Comparison of ENCODE assay signal across 8 cellular contexts in genomic region chr12:108129017-108129812, GRCh38. TPM values are rescaled to one million over a fixed set of nuclear protein-coding genes. Genes with fewer than 3 reads are reported as not detected.
DNase-seq lines count a peak whose midpoint lies in the region; ATAC-seq, FAIRE-seq and TF ChIP-seq lines count a peak whose summit lies in the region.

Gene WSCD2 (plus strand): TSS chr12:108129288. CDS start chr12:108195833, 66,545 bp downstream.

- no peak for DNase-seq in activated naive CD4-positive, alpha-beta T cell treated with anti-CD3 and anti-CD28 coated beads for 36 hours
- peak; percentile 72 for DNase-seq in NOMO-1 treated with DMSO at 0.1 percent for 48 hours (lab: John Stamatoyannopoulos, UW; ENCODE audit: unreplicated experiment)
- peak; percentile 9 for DNase-seq in HepG2 (ENCODE audit: low spot score)
- no peak for DNase-seq in effector CD4-positive, alpha-beta T cell

- in situ Hi-C loops in HepG2 (cut with HindIII; ENCODE audit: extremely low pct_ligation_motif_present, low pct_unique_long_range_greater_than_20kb) = no loop called here

- no peak for TF ChIP-seq POLR2A in HepG2 (IDR thresholded peaks at IDR 0.05; ENCODE audit: insufficient read depth in 1 of 2, low read depth in 2 of 2, low read length in 2 of 2)

- H3K27ac Mint-ChIP-seq in activated naive CD4-positive, alpha-beta T cell treated with anti-CD3 and anti-CD28 coated beads, Interleukin-2, amount 50 U/mL, for 24 hours = no peak within 1 kb of the TSS
- H3K27ac Mint-ChIP-seq in activated naive CD4-positive, alpha-beta T cell treated with anti-CD3 and anti-CD28 coated beads for 36 hours = no peak within 1 kb of the TSS
- H3K27ac Mint-ChIP-seq in dendritic cell treated with granulocyte-macrophage colony-stimulating factor and Interleukin-4, amounts not matched to agents 40 ng/mL and 50 ng/mL, for 4 days = no peak within 1 kb of the TSS

- H3K27me3 ChIP-seq in HepG2 (ENCODE audit: control insufficient read depth in 1 of 2, insufficient read depth in 2 of 2, low read length in 2 of 2) = peaks cover 0 to 33% of the 10 kb centered on the region in 2 experiments; a peak in 4 of 5 replicates
- H3K27me3 ChIP-seq in stomach smooth muscle (ENCODE audit: control insufficient read depth in 1 of 2, insufficient read depth in 2 of 2, low read length in 2 of 2) = peaks cover 2 to 4% of the 10 kb centered on the region in 2 donors

- H4K20me1 ChIP-seq in HepG2 (ENCODE audit: insufficient read depth, low read length) = no peaks in the 10 kb centered on the region

- TF ChIP-seq EP300 in HepG2 (IDR thresholded peaks at IDR 0.05; ENCODE audit: low read depth in 2 of 2, low read length in 2 of 2) = no peak
- TF ChIP-seq EP300 in HepG2 (CRISPR knock-in tag; IDR thresholded peaks at IDR 0.05; ENCODE audit: borderline replicate concordance) = no peak

- no peak within 1 kb of the TSS for H3K27ac ChIP-seq in HepG2 (ENCODE audit: extremely low read length, insufficient read depth, low read length)
- H3K27ac ChIP-seq in stomach smooth muscle (ENCODE audit: low read length) = peak within 1 kb of the TSS; percentile 60

- H3K36me3 ChIP-seq in HepG2 (replicated peaks in 1 of 2; ENCODE audit: control insufficient read depth in 1 of 2, insufficient read depth in 2 of 2, low read length in 2 of 2) = no peaks in the 10 kb centered on the region
- H3K36me3 ChIP-seq in stomach smooth muscle (ENCODE audit: control insufficient read depth in 2 of 2, insufficient read depth in 2 of 2, low read length in 2 of 2) = no peaks in the 10 kb centered on the region

- H3K4me3 ChIP-seq in HepG2 (replicated peaks in 1 of 3; ENCODE audit: insufficient read depth in 1 of 3, low read depth in 2 of 3, low read length in 3 of 3) = peak within 1 kb of the TSS; percentile 3 to 53 (median 35); a peak in 4 of 6 replicates
- peak within 1 kb of the TSS; percentile 60 to 81 for H3K4me3 ChIP-seq in stomach smooth muscle (ENCODE audit: low read length in 2 of 2)

- CTCF ChIA-PET in activated naive CD4-positive, alpha-beta T cell treated with anti-CD3 and anti-CD28 coated beads for 36 hours (lab: Charles Lee) = no interaction called here
- CTCF ChIA-PET in HepG2 (lab: Yijun Ruan, JAX; ENCODE audit: low intra/inter-chr PET ratio, low total read pairs) = no interaction called here

- intact Hi-C loops in activated naive CD4-positive, alpha-beta T cell treated with anti-CD3 and anti-CD28 coated beads for 36 hours (cut with micrococcal nuclease) = no loop called here
- intact Hi-C loops in dendritic cell treated with granulocyte-macrophage colony-stimulating factor and Interleukin-4, amounts not matched to agents 40 ng/mL and 50 ng/mL, for 4 days (cut with micrococcal nuclease) = no loop called here
- intact Hi-C loops in HepG2 (cut with micrococcal nuclease; ENCODE audit: unreplicated experiment) = no loop called here

- WGBS in HepG2 (ENCODE audit: low lambda C conversion rate) = 20% methylated on average over 6 of the region's 74 CpGs

- peak within 1 kb of the TSS; percentile 61 for H3K4me2 ChIP-seq in HepG2 (ENCODE audit: low read depth, low read length)

- no peak for FAIRE-seq in HepG2 (lab: Jason Lieb, UNC)

- H3K27me3 Mint-ChIP-seq in activated naive CD4-positive, alpha-beta T cell treated with anti-CD3 and anti-CD28 coated beads, Interleukin-2, amount 50 U/mL, for 24 hours = peaks cover 28% of the 10 kb centered on the region
- H3K27me3 Mint-ChIP-seq in activated naive CD4-positive, alpha-beta T cell treated with anti-CD3 and anti-CD28 coated beads for 36 hours (ENCODE audit: low read depth) = peaks cover 32% of the 10 kb centered on the region
- peaks cover 73% of the 10 kb centered on the region for H3K27me3 Mint-ChIP-seq in dendritic cell treated with granulocyte-macrophage colony-stimulating factor and Interleukin-4, amounts not matched to agents 40 ng/mL and 50 ng/mL, for 4 days

- TF ChIP-seq RAD21 in HepG2 (CRISPR knock-in tag; IDR thresholded peaks at IDR 0.05) = no peak

- no peaks in the 10 kb centered on the region for H3K79me2 ChIP-seq in HepG2 (ENCODE audit: insufficient read depth, low read length)

- H2AFZ ChIP-seq in HepG2 (ENCODE audit: low read length) = no peak within 1 kb of the TSS

- H3K4me1 ChIP-seq in HepG2 (ENCODE audit: insufficient read depth, low read length) (peaks cover 5% of the 10 kb centered on the region; the same call in 1 of the 2 replicates), stomach smooth muscle (ENCODE audit: control insufficient read depth, insufficient read depth, low read length) (peaks cover 56% of the 10 kb centered on the region)

- peak within 1 kb of the TSS; percentile 16 for H3K4me3 Mint-ChIP-seq in activated naive CD4-positive, alpha-beta T cell treated with anti-CD3 and anti-CD28 coated beads, Interleukin-2, amount 50 U/mL, for 24 hours
- H3K4me3 Mint-ChIP-seq in activated naive CD4-positive, alpha-beta T cell treated with anti-CD3 and anti-CD28 coated beads for 36 hours = no peak within 1 kb of the TSS
- H3K4me3 Mint-ChIP-seq in dendritic cell treated with granulocyte-macrophage colony-stimulating factor and Interleukin-4, amounts not matched to agents 40 ng/mL and 50 ng/mL, for 4 days = peak within 1 kb of the TSS; percentile 66

- H3K9me3 Mint-ChIP-seq in activated naive CD4-positive, alpha-beta T cell treated with anti-CD3 and anti-CD28 coated beads, Interleukin-2, amount 50 U/mL, for 24 hours = no peaks in the 10 kb centered on the region
- no peaks in the 10 kb centered on the region for H3K9me3 Mint-ChIP-seq in activated naive CD4-positive, alpha-beta T cell treated with anti-CD3 and anti-CD28 coated beads for 36 hours
- H3K9me3 Mint-ChIP-seq in dendritic cell treated with granulocyte-macrophage colony-stimulating factor and Interleukin-4, amounts not matched to agents 40 ng/mL and 50 ng/mL, for 4 days = no peaks in the 10 kb centered on the region

- H3K9me3 ChIP-seq in HepG2 (ENCODE audit: low read length) = no peaks in the 10 kb centered on the region
- no peaks in the 10 kb centered on the region for H3K9me3 ChIP-seq in stomach smooth muscle (ENCODE audit: control insufficient read depth in 2 of 2, low read length in 2 of 2)

- POLR2A ChIA-PET in HepG2 (lab: Yijun Ruan, JAX) = no interaction called here

- H3K4me1 Mint-ChIP-seq in activated naive CD4-positive, alpha-beta T cell treated with anti-CD3 and anti-CD28 coated beads, Interleukin-2, amount 50 U/mL, for 24 hours = peaks cover 5% of the 10 kb centered on the region
- H3K4me1 Mint-ChIP-seq in activated naive CD4-positive, alpha-beta T cell treated with anti-CD3 and anti-CD28 coated beads for 36 hours (ENCODE audit: low read depth) = peaks cover 2% of the 10 kb centered on the region
- peaks cover 18% of the 10 kb centered on the region for H3K4me1 Mint-ChIP-seq in dendritic cell treated with granulocyte-macrophage colony-stimulating factor and Interleukin-4, amounts not matched to agents 40 ng/mL and 50 ng/mL, for 4 days (ENCODE audit: low read depth)

- no TSS peak for BruUV-seq in HepG2 (replicated peaks; lab: Mats Ljungman, UMichigan)

- TF ChIP-seq CTCF in HepG2 (CRISPR knock-in tag; IDR thresholded peaks at IDR 0.05) = peak; percentile 35; the same call in 1 of the 2 replicates

- no peak within 1 kb of the TSS for H3K9ac ChIP-seq in HepG2 (ENCODE audit: insufficient read depth, low read depth, low read length)
- H3K9ac ChIP-seq in stomach smooth muscle (ENCODE audit: low read length in 2 of 2) = peak within 1 kb of the TSS; percentile 47 to 68

- ATAC-seq in HepG2 = peak; percentile 89
- ATAC-seq in HG03457 (IDR thresholded peaks at IDR 0.05; ENCODE audit: unreplicated experiment) = no peak

- H3K36me3 Mint-ChIP-seq in activated naive CD4-positive, alpha-beta T cell treated with anti-CD3 and anti-CD28 coated beads, Interleukin-2, amount 50 U/mL, for 24 hours = no peaks in the 10 kb centered on the region
- H3K36me3 Mint-ChIP-seq in activated naive CD4-positive, alpha-beta T cell treated with anti-CD3 and anti-CD28 coated beads for 36 hours (ENCODE audit: low read depth) = no peaks in the 10 kb centered on the region
- H3K36me3 Mint-ChIP-seq in dendritic cell treated with granulocyte-macrophage colony-stimulating factor and Interleukin-4, amounts not matched to agents 40 ng/mL and 50 ng/mL, for 4 days (ENCODE audit: low read depth) = no peaks in the 10 kb centered on the region

TF ChIP-seq in HepG2, 621 proteins besides CTCF, POLR2A, EP300 and RAD21 (continues in another document):
- 0 out of 2 replicates have a peak, but pooled peaks have one; percentile 47 for TF ChIP-seq ZNF652 (CRISPR knock-in tag; IDR thresholded peaks at IDR 0.05; ENCODE audit: borderline replicate concordance, low read depth)
- no peak for TF ChIP-seq CENPX (CRISPR knock-in tag; IDR thresholded peaks at IDR 0.05)

RNA-seq across cellular contexts. Expression of gene WSCD2, which starts in this region (rescaled TPM):
- not detected for total RNA-seq in activated naive CD4-positive, alpha-beta T cell treated with anti-CD3 and anti-CD28 coated beads for 36 hours
- total RNA-seq in HepG2 (2016; rRNA removed; fragmentation: Illumina TruSeq; extraction: Trizol) = not detected in 2 replicates
- not detected in 2 replicates for total RNA-seq in HepG2 (2016; cell fraction: cytosol; rRNA removed; fragmentation: Illumina TruSeq; extraction: Trizol; ENCODE audit: low read depth)
- not detected in 2 replicates for total RNA-seq in HepG2 (2016; cell fraction: insoluble cytoplasmic fraction; rRNA removed; fragmentation: Illumina TruSeq; extraction: Trizol)
- not detected in 2 replicates for total RNA-seq in HepG2 (2016; cell fraction: membrane; rRNA removed; fragmentation: Illumina TruSeq; extraction: Trizol)
- not detected in 2 replicates for total RNA-seq in HepG2 (2016; cell fraction: nucleus; rRNA removed; fragmentation: Illumina TruSeq; extraction: Trizol)
- not detected in 2 replicates for polyA plus RNA-seq in HepG2 (2011; rRNA removed)
- polyA plus RNA-seq in HepG2 (2011; cell fraction: cytosol; rRNA removed) = not detected in 2 replicates
- polyA plus RNA-seq in HepG2 (2011; cell fraction: nucleus; rRNA removed) = not detected in 2 replicates
- not detected in 2 replicates for polyA plus RNA-seq in HepG2 (2012)
- polyA plus RNA-seq in HepG2 (2016; cell fraction: cytosol; fragmentation: Illumina TruSeq; extraction: Trizol; ENCODE audit: low read depth) = not detected in 2 replicates
- not detected in 2 replicates for polyA plus RNA-seq in HepG2 (2016; cell fraction: insoluble cytoplasmic fraction; fragmentation: Illumina TruSeq; extraction: Trizol; ENCODE audit: low read depth)
- not detected in 2 replicates for polyA plus RNA-seq in HepG2 (2016; cell fraction: membrane; fragmentation: Illumina TruSeq; extraction: Trizol; ENCODE audit: low read depth)
- not detected in 2 replicates for polyA plus RNA-seq in HepG2 (2016; cell fraction: nucleus; fragmentation: Illumina TruSeq; extraction: Trizol; ENCODE audit: insufficient read depth, low read depth)
- not detected in 2 replicates for polyA minus RNA-seq in HepG2 (2011; rRNA and poly(A)+ RNA removed; ENCODE audit: low replicate concordance)
- polyA minus RNA-seq in HepG2 (2011; cell fraction: cytosol; rRNA and poly(A)+ RNA removed) = not detected in 2 replicates
- polyA minus RNA-seq in HepG2 (2011; cell fraction: nucleus; rRNA and poly(A)+ RNA removed) = not detected in 2 replicates

Comparison
In these comparisons a context has a peak if more than half of its experiments do, and no peak if none do; other contexts are left out.
1. Peak in DNase-seq, ATAC-seq, H3K4me3 ChIP-seq and H3K4me2 ChIP-seq in HepG2; RNA of the gene not detected or under 1 TPM.